23 cellular contexts compared by ENCODE assay signal in the genomic region with DNA sequence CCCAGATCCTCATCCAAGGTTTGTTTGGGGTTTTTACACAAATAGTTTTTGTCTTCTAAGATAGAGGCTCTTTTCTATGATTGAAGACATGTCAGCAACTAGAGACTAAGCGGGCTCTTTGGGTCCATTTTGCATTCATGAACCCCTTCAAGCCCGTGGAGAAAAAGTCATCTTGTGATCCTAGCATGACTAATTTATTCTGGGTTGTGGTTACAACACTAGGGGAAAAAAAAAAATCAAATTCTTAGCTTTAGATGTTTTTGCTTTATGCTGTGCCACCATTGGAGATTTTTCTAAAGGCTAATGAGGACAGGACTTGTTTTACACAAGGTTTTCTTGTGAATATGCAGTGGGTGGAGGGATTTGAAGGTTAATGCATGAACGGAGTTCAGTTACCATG.
DNase-seq lines count a peak whose midpoint lies in the region; TF ChIP-seq lines count a peak whose summit lies in the region.
"Had no signal": no experiment of that assay in that cellular context is flagged by ENCODE, and none has a peak within 500 bp of the region (broad histone marks: within the 10 kb centered on the region; RNA-seq: fewer than 3 reads in every experiment).

No MANE protein-coding gene starts in this region.

- H2AFZ ChIP-seq in OCI-LY3 (ENCODE audit: low read depth, low read length), result no peak overlapping the region

- no peaks in the 10 kb centered on the region for H3K9me3 ChIP-seq in OCI-LY3 (ENCODE audit: insufficient read depth, low read length)
- H3K9me3 ChIP-seq in transverse colon, result no peaks in the 10 kb centered on the region
- H3K9me3 ChIP-seq: Caco-2, MG63 had no signal

- 74 to 86% methylated on average over 3 of the region's 3 CpGs for WGBS in transverse colon (ENCODE audit: low coverage in 1 of 2), 2 donors

- no peaks in the 10 kb centered on the region for H3K36me3 ChIP-seq in OCI-LY3 (replicated peaks; ENCODE audit: low read depth, low read length)
- H3K36me3 ChIP-seq in transverse colon, result no peaks in the 10 kb centered on the region
- H3K36me3 ChIP-seq: MG63 had no signal

- H3K4me2 ChIP-seq in OCI-LY3 (ENCODE audit: low read length), result peak overlapping the region; percentile 35

- TF ChIP-seq CTCF in OCI-LY3 (IDR thresholded peaks at IDR 0.05; ENCODE audit: low read depth, low read length) (no peak), transverse colon (IDR thresholded peaks at IDR 0.05) (no peak)

- in situ Hi-C loops in transverse colon (cut with MboI; ENCODE audit: low pct_ligation_motif_present in 1 of 4, low pct_unique_long_range_greater_than_20kb in 1 of 4, low sequenced_read_pairs in 3 of 4), result no loop called here

- H3K27ac ChIP-seq in OCI-LY3 (ENCODE audit: low read length) (no peak overlapping the region), transverse colon (no peak overlapping the region)

- H3K4me3 ChIP-seq in OCI-LY3 (ENCODE audit: low read length) (no peak overlapping the region), transverse colon (no peak overlapping the region)
- H3K4me3 ChIP-seq: K562, MG63 had no signal

- no peak for TF ChIP-seq EP300 in transverse colon (IDR thresholded peaks at IDR 0.05; ENCODE audit: low read depth)

- intact Hi-C loops in transverse colon (cut with DNase I; ENCODE audit: low total_unique reads), result no loop called here

- DNase-seq in amniotic epithelial cell (ENCODE audit: low read depth) (peak; percentile 18), epidermal melanocyte (ENCODE audit: insufficient read length, low spot score) (peak; percentile 58), pons (ENCODE audit: low spot score) (peak; percentile 37), transverse colon (no peak), cerebellum (ENCODE audit: low spot score) (no peak), NCI-H510A treated with DMSO at 0.1 percent for 48 hours (lab: John Stamatoyannopoulos, UW) (no peak)
- DNase-seq in activated T-cell treated with anti-CD3 and anti-CD28 coated beads, Interleukin-2, amount 50 U/mL, for 1 hour, result no peak
- DNase-seq: C1 segment of cervical spinal cord; Caco-2; CD4-positive, alpha-beta memory T cell; DMS 273 treated with DMSO at 0.1 percent for 48 hours; DMS79; EL; GF-D8; GOT3; HCEC 1CT; MG63; NCI-H2029 treated with DMSO at 0.1 percent for 48 hours; NCI-H446 treated with DMSO at 0.1 percent for 48 hours; NCI-H526 treated with DMSO at 0.1 percent for 48 hours; SIG-M5 had no signal

- no peaks in the 10 kb centered on the region for H4K20me1 ChIP-seq in OCI-LY3 (ENCODE audit: insufficient read depth, low read length)

- no peak for TF ChIP-seq POLR2A in transverse colon (IDR thresholded peaks at IDR 0.05)

- no peak overlapping the region for H3K9ac ChIP-seq in OCI-LY3 (ENCODE audit: low read length)

- H3K27me3 ChIP-seq in OCI-LY3 (ENCODE audit: low read depth, low read length), result no peaks in the 10 kb centered on the region
- H3K27me3 ChIP-seq in transverse colon, result no peaks in the 10 kb centered on the region
- H3K27me3 ChIP-seq: MG63 had no signal

- H3K4me1 ChIP-seq in OCI-LY3 (ENCODE audit: low read length) (peaks cover 7% of the 10 kb centered on the region), transverse colon (no peaks in the 10 kb centered on the region)
- H3K4me1 ChIP-seq: Caco-2 had no signal

- no peaks in the 10 kb centered on the region for H3K79me2 ChIP-seq in OCI-LY3 (ENCODE audit: low read length)

Comparison
In these comparisons a context has a peak if more than half of its experiments do, and no peak if none do; other contexts are left out.
1. DNase-seq: peak in amniotic epithelial cell (single experiment), epidermal melanocyte (single experiment) and pons (single experiment); none in transverse colon (single experiment), cerebellum (single experiment), activated T-cell treated with anti-CD3 and anti-CD28 coated beads, Interleukin-2, amount 50 U/mL, for 1 hour (single experiment) and NCI-H510A treated with DMSO at 0.1 percent for 48 hours (single experiment).